In the genomic region with DNA sequence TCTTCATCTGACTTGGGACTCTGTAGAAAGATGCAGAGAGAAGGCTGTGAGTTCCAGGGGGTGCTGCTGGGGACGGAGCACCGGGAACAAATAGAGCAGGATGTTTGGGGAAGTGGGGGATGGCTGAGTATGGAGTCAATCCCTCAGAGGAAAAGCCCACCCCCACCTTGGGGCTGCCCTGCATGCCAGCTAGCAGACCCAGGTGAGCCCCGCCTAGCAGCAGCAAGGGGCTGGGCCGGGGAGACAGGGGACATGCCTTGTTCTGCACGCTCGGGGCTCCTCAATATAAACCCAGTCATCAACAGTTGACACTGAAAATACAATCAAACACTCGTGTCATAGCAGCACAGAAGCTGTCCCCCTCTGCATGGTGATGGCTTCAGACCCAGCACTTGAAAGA, we compare ENCODE assay signal across 23 cellular contexts.
"Had no signal": no experiment of that assay in that cellular context is flagged by ENCODE, and none has a peak within 500 bp of the region (broad histone marks: within the 10 kb centered on the region; RNA-seq: fewer than 3 reads in every experiment).

No MANE protein-coding gene starts in this region.

- ATAC-seq: mucosa of descending colon; naive thymus-derived CD4-positive, alpha-beta T cell; natural killer cell treated with Interleukin-12 subunit alpha and Interleukin-12 subunit beta and Interleukin-15 and Interleukin-18, amount 100 ng/mL, for 72 hours; right lobe of liver; stimulated activated naive B cell treated with anti-CD40 and anti-IgM and Interleukin-4, amounts not matched to agents 10 μg/mL and 1 μg/mL and 100 μg/mL, for 72 hours; stimulated activated naive CD8-positive, alpha-beta T cell treated with anti-CD3 and anti-CD28 coated beads, Interleukin-15, Interleukin-2, amounts not matched to agents 100 U/mL and 50 U/mL, for 24 hours; upper lobe of right lung had no signal

- H3K4me3 ChIP-seq: left ventricle myocardium inferior, lung, mucosa of descending colon, ovary, right atrium auricular region, right lobe of liver, skin epidermis, stomach, thoracic aorta, tibial artery, upper lobe of right lung had no signal

- H3K27ac ChIP-seq: left ventricle myocardium inferior, ovary, right atrium auricular region, right lobe of liver, skin epidermis, stomach, thoracic aorta, tibial artery, upper lobe of right lung had no signal

- H3K27me3 ChIP-seq: ovary, right atrium auricular region, right lobe of liver, stomach, tibial artery, upper lobe of right lung had no signal

- H3K36me3 ChIP-seq: ovary had no signal

- DNase-seq: hippocampal formation; left ventricle myocardium inferior; mesendoderm; midbrain; mucosa of descending colon; naive thymus-derived CD4-positive, alpha-beta T cell; ovary; stimulated activated CD4-positive, alpha-beta T cell treated with anti-CD3 and anti-CD28 coated beads, Interleukin-12 subunit alpha, Interleukin-12 subunit beta, amount 100 ng/mL, for 4 hours; stimulated activated CD4-positive, alpha-beta T cell treated with anti-CD3 and anti-CD28 coated beads, Interleukin-15, amount 100 ng/mL, for 24 hours; stimulated activated CD4-positive, alpha-beta T cell treated with anti-CD3 and anti-CD28 coated beads, Interleukin-2, amount 100 ng/mL, for 24 hours; stimulated activated CD4-positive, alpha-beta T cell treated with anti-CD3 and anti-CD28 coated beads, Interleukin-4, amount 100 ng/mL, for 1 hour; stimulated activated naive B cell treated with anti-CD40 and anti-IgM and Interleukin-4, amounts not matched to agents 10 μg/mL and 1 μg/mL and 100 μg/mL, for 72 hours; stimulated activated naive CD8-positive, alpha-beta T cell treated with anti-CD3 and anti-CD28 coated beads, Interleukin-15, Interleukin-2, amounts not matched to agents 100 U/mL and 50 U/mL, for 24 hours; stomach; trophoblast cell; upper lobe of right lung had no signal

- H3K4me1 ChIP-seq: left ventricle myocardium inferior, right atrium auricular region, upper lobe of right lung had no signal
